8 cellular contexts compared by ENCODE assay signal in the genomic region with DNA sequence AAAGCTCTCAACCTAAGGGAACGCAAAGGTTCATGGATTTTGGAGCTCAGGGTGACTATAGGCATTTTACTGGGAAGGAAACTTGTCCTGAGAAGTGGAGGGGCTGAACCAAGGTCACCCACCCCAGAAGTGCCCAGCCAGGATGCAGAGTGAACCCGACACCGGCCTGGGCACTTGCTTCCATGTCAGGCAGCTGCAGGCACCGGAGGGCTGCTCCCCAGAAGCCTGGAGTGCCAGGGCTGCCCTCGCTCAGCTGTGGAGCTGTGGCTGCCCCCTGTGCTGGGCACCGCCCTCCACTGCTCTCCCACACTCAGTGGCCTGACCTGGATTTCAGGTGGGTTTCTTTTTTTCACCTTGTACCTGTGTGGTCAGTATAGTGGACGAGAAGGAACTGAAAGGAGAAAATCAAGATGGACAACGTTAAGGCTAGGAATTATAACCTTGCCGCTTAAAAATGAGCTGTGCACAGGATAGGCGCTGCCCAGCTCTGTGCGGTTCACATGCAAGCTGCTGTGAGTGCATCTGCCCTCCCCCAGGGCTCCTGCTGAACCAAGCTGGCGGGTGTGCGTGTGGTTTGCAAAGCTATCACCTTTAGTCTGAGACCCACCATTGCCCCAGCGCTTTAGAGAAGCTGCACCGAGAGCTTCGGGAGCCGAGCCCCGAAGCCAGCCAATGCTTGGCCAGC. TPM values are rescaled to one million over a fixed set of nuclear protein-coding genes. Genes with fewer than 3 reads are reported as not detected.
DNase-seq lines count a peak whose midpoint lies in the region; ATAC-seq and TF ChIP-seq lines count a peak whose summit lies in the region.

No MANE protein-coding gene starts in this region.

- peak overlapping the region; percentile 91 for H3K4me3 Mint-ChIP-seq in activated T-cell treated with anti-CD3 and anti-CD28 coated beads, Interleukin-2, amount 50 U/mL, for 24 hours
- peak overlapping the region; percentile 96 for H3K4me3 Mint-ChIP-seq in activated CD8-positive, alpha-beta T cell treated with anti-CD3 and anti-CD28 coated beads for 36 hours
- H3K4me3 Mint-ChIP-seq in stimulated activated naive CD8-positive, alpha-beta T cell treated with anti-CD3 and anti-CD28 coated beads, Interleukin-15, amount 100 ng/mL, for 72 hours = peak overlapping the region; percentile 82 to 87

- no peaks in the 10 kb centered on the region for H3K9me3 Mint-ChIP-seq in activated T-cell treated with anti-CD3 and anti-CD28 coated beads, Interleukin-2, amount 50 U/mL, for 24 hours
- H3K9me3 Mint-ChIP-seq in activated CD8-positive, alpha-beta T cell treated with anti-CD3 and anti-CD28 coated beads for 36 hours = no peaks in the 10 kb centered on the region
- H3K9me3 Mint-ChIP-seq in stimulated activated naive CD8-positive, alpha-beta T cell treated with anti-CD3 and anti-CD28 coated beads, Interleukin-15, amount 100 ng/mL, for 72 hours = no peaks in the 10 kb centered on the region

- H3K36me3 Mint-ChIP-seq in activated T-cell treated with anti-CD3 and anti-CD28 coated beads, Interleukin-2, amount 50 U/mL, for 24 hours (ENCODE audit: low read depth) = peaks cover 56% of the 10 kb centered on the region
- peaks cover 3% of the 10 kb centered on the region for H3K36me3 Mint-ChIP-seq in activated CD8-positive, alpha-beta T cell treated with anti-CD3 and anti-CD28 coated beads for 36 hours (ENCODE audit: low read depth)

- CTCF ChIA-PET in activated CD8-positive, alpha-beta T cell treated with anti-CD3 and anti-CD28 coated beads for 36 hours (lab: Charles Lee) = interaction anchor here (1.0 to 1.1 kb wide), 3 partner anchors 42 to 74 kb away, joined by 3 to 4 read pairs (median 4); a partner anchor contains a TSS

- ATAC-seq in activated CD8-positive, alpha-beta T cell treated with anti-CD3 and anti-CD28 coated beads for 36 hours = no peak
- ATAC-seq in left cardiac atrium = no peak
- ATAC-seq in stimulated activated naive CD8-positive, alpha-beta T cell treated with anti-CD3 and anti-CD28 coated beads, Interleukin-15, amount 100 ng/mL, for 72 hours = no peak
- ATAC-seq in GM21529 (IDR thresholded peaks at IDR 0.05; ENCODE audit: unreplicated experiment) = no peak
- ATAC-seq in left colon = no peak

- POLR2A ChIA-PET in activated CD8-positive, alpha-beta T cell treated with anti-CD3 and anti-CD28 coated beads for 36 hours (lab: Charles Lee) = interaction anchor here (1.4 to 1.8 kb wide), 3 partner anchors 11 to 42 kb away, joined by 3 to 5 read pairs (median 4); a partner anchor contains a TSS

- intact Hi-C loops in activated CD8-positive, alpha-beta T cell treated with anti-CD3 and anti-CD28 coated beads for 36 hours (cut with micrococcal nuclease) = no loop called here
- intact Hi-C loops in left cardiac atrium (cut with DNase I) = no loop called here
- intact Hi-C loops in left colon (cut with DNase I, micrococcal nuclease) = no loop called here

- H3K4me1 Mint-ChIP-seq in activated T-cell treated with anti-CD3 and anti-CD28 coated beads, Interleukin-2, amount 50 U/mL, for 24 hours (ENCODE audit: low read depth) = peaks cover 54% of the 10 kb centered on the region
- H3K4me1 Mint-ChIP-seq in activated CD8-positive, alpha-beta T cell treated with anti-CD3 and anti-CD28 coated beads for 36 hours (ENCODE audit: low read depth) = peaks cover 43% of the 10 kb centered on the region
- H3K4me1 Mint-ChIP-seq in stimulated activated naive CD8-positive, alpha-beta T cell treated with anti-CD3 and anti-CD28 coated beads, Interleukin-15, amount 100 ng/mL, for 72 hours = peaks cover 49% of the 10 kb centered on the region

- no peak for DNase-seq in activated T-cell treated with anti-CD3 and anti-CD28 coated beads, Interleukin-2, amount 50 U/mL, for 24 hours
- DNase-seq in activated T-cell treated with anti-CD3 and anti-CD28 coated beads, Interleukin-2, amount 50 U/mL, for 48 hours = no peak
- DNase-seq in activated CD8-positive, alpha-beta T cell treated with anti-CD3 and anti-CD28 coated beads for 36 hours = peak; percentile 30
- peak; percentile 18 for DNase-seq in left cardiac atrium
- DNase-seq in stimulated activated naive CD8-positive, alpha-beta T cell treated with anti-CD3 and anti-CD28 coated beads, Interleukin-15, amount 100 ng/mL, for 72 hours = no peak
- no peak for DNase-seq in SHP77 treated with DMSO at 0.1 percent for 48 hours (lab: John Stamatoyannopoulos, UW)
- no peak for DNase-seq in left colon

- H3K27me3 Mint-ChIP-seq in activated T-cell treated with anti-CD3 and anti-CD28 coated beads, Interleukin-2, amount 50 U/mL, for 24 hours = no peaks in the 10 kb centered on the region
- H3K27me3 Mint-ChIP-seq in activated CD8-positive, alpha-beta T cell treated with anti-CD3 and anti-CD28 coated beads for 36 hours = no peaks in the 10 kb centered on the region
- H3K27me3 Mint-ChIP-seq in stimulated activated naive CD8-positive, alpha-beta T cell treated with anti-CD3 and anti-CD28 coated beads, Interleukin-15, amount 100 ng/mL, for 72 hours = no peaks in the 10 kb centered on the region

- TF ChIP-seq CTCF in activated CD8-positive, alpha-beta T cell treated with anti-CD3 and anti-CD28 coated beads for 36 hours (IDR thresholded peaks at IDR 0.05) = no peak

- peak overlapping the region; percentile 92 for H3K27ac Mint-ChIP-seq in activated T-cell treated with anti-CD3 and anti-CD28 coated beads, Interleukin-2, amount 50 U/mL, for 24 hours
- peak overlapping the region; percentile 83 for H3K27ac Mint-ChIP-seq in activated CD8-positive, alpha-beta T cell treated with anti-CD3 and anti-CD28 coated beads for 36 hours
- H3K27ac Mint-ChIP-seq in stimulated activated naive CD8-positive, alpha-beta T cell treated with anti-CD3 and anti-CD28 coated beads, Interleukin-15, amount 100 ng/mL, for 72 hours = peak overlapping the region in 1 of 2 donors; percentile 19

RNA-seq across cellular contexts. Expression of a gene that starts 2.2 kb away (rescaled TPM):
- 10 to 100 TPM; 58.4 to 65.1 TPM for total RNA-seq in activated CD8-positive, alpha-beta T cell treated with anti-CD3 and anti-CD28 coated beads for 36 hours
- 10 to 100 TPM; 60.9 to 70.4 TPM for total RNA-seq in left cardiac atrium
- total RNA-seq in left colon = 10 to 100 TPM; 55.2 to 79.0 TPM

RNA-seq across cellular contexts. Expression of a gene that starts 30.1 kb away (rescaled TPM):
- total RNA-seq in activated CD8-positive, alpha-beta T cell treated with anti-CD3 and anti-CD28 coated beads for 36 hours = 10 to 100 TPM; 61.5 to 62.2 TPM
- total RNA-seq in left cardiac atrium = 10 to 100 TPM; 29.1 to 35.3 TPM
- 10 to 100 TPM; 49.8 to 62.4 TPM for total RNA-seq in left colon

Comparison
In these comparisons a context has a peak if more than half of its experiments do, and no peak if none do; other contexts are left out.
1. DNase-seq: peak in activated CD8-positive, alpha-beta T cell treated with anti-CD3 and anti-CD28 coated beads for 36 hours (single experiment) and left cardiac atrium (single experiment); none in activated T-cell treated with anti-CD3 and anti-CD28 coated beads, Interleukin-2, amount 50 U/mL, for 24 hours (single experiment), activated T-cell treated with anti-CD3 and anti-CD28 coated beads, Interleukin-2, amount 50 U/mL, for 48 hours (0 of 2), stimulated activated naive CD8-positive, alpha-beta T cell treated with anti-CD3 and anti-CD28 coated beads, Interleukin-15, amount 100 ng/mL, for 72 hours (0 of 2), SHP77 treated with DMSO at 0.1 percent for 48 hours (single experiment) and left colon (0 of 2).
2. Peak in every context shown above with its lines, with median percentiles within 50 percentile points of each other: H3K4me3 Mint-ChIP-seq.